24 cellular contexts compared by ENCODE assay signal in genomic region chr14:89146291-89146690, GRCh38.
DNase-seq lines count a peak whose midpoint lies in the region; ATAC-seq, FAIRE-seq and TF ChIP-seq lines count a peak whose summit lies in the region.
"Had no signal": no experiment of that assay in that cellular context is flagged by ENCODE, and none has a peak within 500 bp of the region (broad histone marks: within the 10 kb centered on the region; RNA-seq: fewer than 3 reads in every experiment).

No MANE protein-coding gene starts in this region.

- H3K56ac ChIP-seq in IMR-90 (ENCODE audit: extremely low read depth, insufficient read depth, low read length), result no peak overlapping the region

- H3K79me1 ChIP-seq in IMR-90 (ENCODE audit: low read depth in 1 of 2, low read length in 2 of 2), result no peaks in the 10 kb centered on the region

- no peak overlapping the region for H2AK9ac ChIP-seq in IMR-90 (replicated peaks; ENCODE audit: low read depth, low read length, poor library complexity)

- no peak overlapping the region for H3K14ac ChIP-seq in IMR-90 (replicated peaks; ENCODE audit: low read depth, low read length)

- H3K27me3 Mint-ChIP-seq in neural progenitor cell (ENCODE audit: insufficient read depth, low read depth), result peaks cover 6% of the 10 kb centered on the region
- H3K27me3 Mint-ChIP-seq in HFFc6 (ENCODE audit: insufficient read depth), result peaks cover 19% of the 10 kb centered on the region

- no peak for TF ChIP-seq CTCF in AG10803 (conservative IDR thresholded peaks at IDR 0.05; ENCODE audit: low read length)
- no peak for TF ChIP-seq CTCF in IMR-90 (conservative IDR thresholded peaks at IDR 0.05; ENCODE audit: low read depth, low read length)
- no peak for TF ChIP-seq CTCF in fibroblast of the aortic adventitia (IDR thresholded peaks at IDR 0.05; ENCODE audit: insufficient read depth, low read length)
- TF ChIP-seq CTCF in neural progenitor cell (IDR thresholded peaks at IDR 0.05), result no peak
- TF ChIP-seq CTCF in HFFc6 (IDR thresholded peaks at IDR 0.05), result no peak

- no peak overlapping the region for H3K4me3 ChIP-seq in AG10803 (ENCODE audit: low read length)
- no peak overlapping the region for H3K4me3 ChIP-seq in IMR-90 (ENCODE audit: insufficient read depth, low read depth, low read length)
- H3K4me3 ChIP-seq in fibroblast of the aortic adventitia (ENCODE audit: low read depth, low read length), result no peak overlapping the region
- no peak overlapping the region for H3K4me3 ChIP-seq in neural progenitor cell
- H3K4me3 ChIP-seq: SJSA1 had no signal

- ATAC-seq in IMR-90 (ENCODE audit: low read depth), result no peak
- ATAC-seq in HG02981 (IDR thresholded peaks at IDR 0.05; ENCODE audit: unreplicated experiment), result no peak
- ATAC-seq: Right ventricle myocardium inferior had no signal

- no peak overlapping the region for H2BK20ac ChIP-seq in IMR-90 (ENCODE audit: low read depth, low read length)

- no peak for TF ChIP-seq RAD21 in IMR-90 (IDR thresholded peaks at IDR 0.05; ENCODE audit: low read length)

- POLR2A ChIA-PET in IMR-90 (lab: Charles Lee; ENCODE audit: unreplicated experiment), result no interaction called here

- H3K9me3 ChIP-seq in IMR-90 (ENCODE audit: control insufficient read depth, insufficient read depth, low read length) (no peaks in the 10 kb centered on the region; the same call in 1 of the 2 replicates), neural progenitor cell (ENCODE audit: low read depth) (no peaks in the 10 kb centered on the region)
- H3K9me3 ChIP-seq: SJSA1 had no signal

- no peaks in the 10 kb centered on the region for H3K9me1 ChIP-seq in IMR-90 (ENCODE audit: insufficient read depth, low read length)

- H4K5ac ChIP-seq in IMR-90 (ENCODE audit: low read depth, low read length), result no peak overlapping the region

- no peaks in the 10 kb centered on the region for H3K79me2 ChIP-seq in neural progenitor cell (ENCODE audit: low read depth)

- no peak overlapping the region for H4K8ac ChIP-seq in IMR-90 (ENCODE audit: low read depth in 2 of 2, low read length in 2 of 2)

- H3K23ac ChIP-seq in IMR-90 (ENCODE audit: low read depth, low read length), result no peak overlapping the region

- H2BK5ac ChIP-seq in IMR-90 (ENCODE audit: low read depth, low read length, poor library complexity, severe bottlenecking), result no peak overlapping the region

- TF ChIP-seq POLR2A in IMR-90 (IDR thresholded peaks at IDR 0.05; ENCODE audit: low read depth, low read length), result no peak

- H2BK15ac ChIP-seq in IMR-90 (ENCODE audit: low read depth, low read length), result no peak overlapping the region

- H3K4me2 ChIP-seq in IMR-90 (ENCODE audit: low read depth, low read length) (no peak overlapping the region), neural progenitor cell (no peak overlapping the region)

- no peak overlapping the region for H4K91ac ChIP-seq in IMR-90 (ENCODE audit: insufficient read depth, low read depth, low read length)

- no peaks in the 10 kb centered on the region for H3K36me3 ChIP-seq in IMR-90 (ENCODE audit: control insufficient read depth, insufficient read depth, low read length)
- no peaks in the 10 kb centered on the region for H3K36me3 ChIP-seq in neural progenitor cell
- H3K36me3 ChIP-seq: SJSA1 had no signal

- intact Hi-C loops in IMR-90 (cut with micrococcal nuclease), result no loop called here

- peaks cover 1% of the 10 kb centered on the region; the same call in 1 of the 2 replicates for H3K4me1 ChIP-seq in IMR-90 (ENCODE audit: control insufficient read depth, insufficient read depth, low read length)
- H3K4me1 ChIP-seq in neural progenitor cell, result peaks cover 2% of the 10 kb centered on the region
- H3K4me1 ChIP-seq: SJSA1 had no signal

- no peak overlapping the region for H3K18ac ChIP-seq in IMR-90 (ENCODE audit: low read depth, low read length)

- H3K27ac ChIP-seq in IMR-90 (ENCODE audit: insufficient read depth, low read length) (no peak overlapping the region), neural progenitor cell (no peak overlapping the region)
- H3K27ac ChIP-seq: HL-60, SJSA1 had no signal

- H3K4me1 Mint-ChIP-seq in neural progenitor cell (no peaks in the 10 kb centered on the region), HFFc6 (ENCODE audit: low read depth) (peaks cover 15% of the 10 kb centered on the region)
- H3K4me1 Mint-ChIP-seq: B cell, CD14-positive monocyte had no signal

- no peak overlapping the region for H3K9ac ChIP-seq in IMR-90 (ENCODE audit: low read depth, low read length)
- no peak overlapping the region for H3K9ac ChIP-seq in neural progenitor cell

- H2BK120ac ChIP-seq in IMR-90 (ENCODE audit: low read depth, low read length), result no peak overlapping the region

- H3K4me3 Mint-ChIP-seq in neural progenitor cell, result no peak overlapping the region
- no peak overlapping the region for H3K4me3 Mint-ChIP-seq in HFFc6
- H3K4me3 Mint-ChIP-seq: B cell, CD14-positive monocyte had no signal

- DNase-seq in AG10803 (ENCODE audit: low read depth), result peak; percentile 20
- peak; percentile 32 for DNase-seq in IMR-90
- DNase-seq in fibroblast of the aortic adventitia (ENCODE audit: low read depth), result peak; percentile 27
- DNase-seq in neural progenitor cell (ENCODE audit: low spot score), result no peak
- DNase-seq in frontal cortex (ENCODE audit: low spot score in 2 of 2), result no peak
- no peak for DNase-seq in HFFc6
- no peak for DNase-seq in activated CD4-positive, alpha-beta T cell treated with anti-CD3 and anti-CD28 coated beads, Interleukin-2, amount 50 U/mL, for 4 hours
- DNase-seq: DMS79, KG1, NCI-H1105 treated with DMSO at 0.1 percent for 48 hours, NCI-H1694, NCI-H2081, NCI-H446, NCI-H526 treated with DMSO at 0.1 percent for 48 hours, OCI-M1, SW 1271 had no signal

- no peak overlapping the region for H3K4ac ChIP-seq in IMR-90 (ENCODE audit: low read depth, low read length)

- H3K36me3 Mint-ChIP-seq in neural progenitor cell (no peaks in the 10 kb centered on the region), HFFc6 (ENCODE audit: low read depth) (no peaks in the 10 kb centered on the region; the same call in 1 of the 2 replicates)

- BruUV-seq in IMR-90 (replicated peaks; lab: Mats Ljungman, UMichigan), result no TSS peak

- 88% methylated on average over 3 of the region's 7 CpGs; no CpG with 5 or more reads in 1 of the 2 experiments for WGBS in IMR-90 (ENCODE audit: extremely low coverage in 2 of 2, insufficient read length in 1 of 2), 2 experiments

- H3K27ac Mint-ChIP-seq in neural progenitor cell (peak overlapping the region; percentile 34), HFFc6 (no peak overlapping the region)
- H3K27ac Mint-ChIP-seq: B cell had no signal

- H2AK5ac ChIP-seq in IMR-90 (ENCODE audit: low read depth, low read length), result no peak overlapping the region

- no peak for FAIRE-seq in frontal cortex (lab: Jason Lieb, UNC)
- FAIRE-seq: GM19239, H54 had no signal

- CTCF ChIA-PET in IMR-90 (lab: Yijun Ruan, JAX), result no interaction called here

- H3F3A ChIP-seq in neural progenitor cell (ENCODE audit: low read depth), result no peaks in the 10 kb centered on the region

- no peak overlapping the region for H2AFZ ChIP-seq in IMR-90 (replicated peaks; ENCODE audit: low read length, poor library complexity)
- H2AFZ ChIP-seq in neural progenitor cell (replicated peaks), result no peak overlapping the region

- H3K27me3 ChIP-seq in IMR-90 (ENCODE audit: control insufficient read depth, insufficient read depth, low read length) (0 out of 2 replicates have a peak, but pooled peaks cover 2% of the 10 kb centered on the region), neural progenitor cell (no peaks in the 10 kb centered on the region)

- H3K9me3 Mint-ChIP-seq in neural progenitor cell, result no peaks in the 10 kb centered on the region
- H3K9me3 Mint-ChIP-seq in HFFc6, result no peaks in the 10 kb centered on the region

- H4K20me1 ChIP-seq in IMR-90 (ENCODE audit: insufficient read depth, low read length) (no peaks in the 10 kb centered on the region), neural progenitor cell (ENCODE audit: low read depth) (no peaks in the 10 kb centered on the region)

- dilution Hi-C loops in IMR-90 (cut with HindIII; ENCODE audit: low sequenced_read_pairs, unreplicated experiment), result no loop called here

- in situ Hi-C loops in IMR-90 (cut with MboI; ENCODE audit: low sequenced_read_pairs), result no loop called here

TF ChIP-seq in IMR-90, 13 proteins besides CTCF, POLR2A, EP300 and RAD21:
- TF ChIP-seq CEBPB (IDR thresholded peaks at IDR 0.05; ENCODE audit: low read depth, low read length) (no peak), MAFK (IDR thresholded peaks at IDR 0.05; ENCODE audit: low read depth, low read length) (peak; percentile 32; the same call in 1 of the 2 replicates)

Comparison
In these comparisons a context has a peak if more than half of its experiments do, and no peak if none do; other contexts are left out.
1. DNase-seq: peak in AG10803 (single experiment), IMR-90 (single experiment) and fibroblast of the aortic adventitia (single experiment); none in neural progenitor cell (single experiment), frontal cortex (0 of 2), HFFc6 (single experiment) and activated CD4-positive, alpha-beta T cell treated with anti-CD3 and anti-CD28 coated beads, Interleukin-2, amount 50 U/mL, for 4 hours (0 of 2).